Comparison of ENCODE assay signal across 4 cellular contexts in genomic region chr7:44291733-44292395, GRCh38.
TF ChIP-seq lines count a peak whose summit lies in the region.

No MANE protein-coding gene starts in this region.

TF ChIP-seq in liver, 16 proteins besides CTCF, POLR2A, EP300 and RAD21 (continues in another document):
- TF ChIP-seq ATF3 (IDR thresholded peaks at IDR 0.05) (no peak), SP1 (IDR thresholded peaks at IDR 0.05) (no peak), NR2F2 (IDR thresholded peaks at IDR 0.05) (no peak), FOXA1 (IDR thresholded peaks at IDR 0.05) (no peak), JUND (IDR thresholded peaks at IDR 0.05) (no peak), RXRA (IDR thresholded peaks at IDR 0.05) (no peak), TAF1 (conservative IDR thresholded peaks at IDR 0.05) (no peak), REST (IDR thresholded peaks at IDR 0.05) (no peak), HNF4G (IDR thresholded peaks at IDR 0.05) (no peak), EGR1 (IDR thresholded peaks at IDR 0.05; ENCODE audit: low read depth in 2 of 2) (no peak), YY1 (IDR thresholded peaks at IDR 0.05) (no peak), HNF4A (conservative IDR thresholded peaks at IDR 0.05) (no peak), GABPA (IDR thresholded peaks at IDR 0.05 in 1 of 2, conservative IDR thresholded peaks at IDR 0.05 in 1 of 2) (no peak)
- TF ChIP-seq, protein P1, sequence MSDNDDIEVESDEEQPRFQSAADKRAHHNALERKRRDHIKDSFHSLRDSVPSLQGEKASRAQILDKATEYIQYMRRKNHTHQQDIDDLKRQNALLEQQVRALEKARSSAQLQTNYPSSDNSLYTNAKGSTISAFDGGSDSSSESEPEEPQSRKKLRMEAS (IDR thresholded peaks at IDR 0.05): no peak

TF ChIP-seq in HepG2, 621 proteins besides CTCF, POLR2A, EP300 and RAD21 (continued from another document):
- TF ChIP-seq, protein P2, sequence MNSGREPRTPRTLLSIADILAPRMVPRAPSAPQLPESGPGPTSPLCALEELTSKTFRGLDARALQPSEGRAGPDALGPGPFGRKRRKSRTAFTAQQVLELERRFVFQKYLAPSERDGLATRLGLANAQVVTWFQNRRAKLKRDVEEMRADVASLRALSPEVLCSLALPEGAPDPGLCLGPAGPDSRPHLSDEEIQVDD (CRISPR knock-in tag; IDR thresholded peaks at IDR 0.05; ENCODE audit: borderline replicate concordance): no peak
- TF ChIP-seq ZNF451 (CRISPR knock-in tag; IDR thresholded peaks at IDR 0.05) (no peak), RAD51 (IDR thresholded peaks at IDR 0.05; ENCODE audit: borderline replicate concordance) (no peak), THAP11 (CRISPR knock-in tag; IDR thresholded peaks at IDR 0.05) (no peak), ZNF780A (CRISPR knock-in tag; IDR thresholded peaks at IDR 0.05) (no peak)
- TF ChIP-seq, protein P3, sequence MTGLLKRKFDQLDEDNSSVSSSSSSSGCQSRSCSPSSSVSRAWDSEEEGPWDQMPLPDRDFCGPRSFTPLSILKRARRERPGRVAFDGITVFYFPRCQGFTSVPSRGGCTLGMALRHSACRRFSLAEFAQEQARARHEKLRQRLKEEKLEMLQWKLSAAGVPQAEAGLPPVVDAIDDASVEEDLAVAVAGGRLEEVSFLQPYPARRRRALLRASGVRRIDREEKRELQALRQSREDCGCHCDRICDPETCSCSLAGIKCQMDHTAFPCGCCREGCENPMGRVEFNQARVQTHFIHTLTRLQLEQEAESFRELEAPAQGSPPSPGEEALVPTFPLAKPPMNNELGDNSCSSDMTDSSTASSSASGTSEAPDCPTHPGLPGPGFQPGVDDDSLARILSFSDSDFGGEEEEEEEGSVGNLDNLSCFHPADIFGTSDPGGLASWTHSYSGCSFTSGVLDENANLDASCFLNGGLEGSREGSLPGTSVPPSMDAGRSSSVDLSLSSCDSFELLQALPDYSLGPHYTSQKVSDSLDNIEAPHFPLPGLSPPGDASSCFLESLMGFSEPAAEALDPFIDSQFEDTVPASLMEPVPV (CRISPR knock-in tag; IDR thresholded peaks at IDR 0.05): no peak

TF ChIP-seq in HEK293T, 16 proteins besides CTCF, POLR2A, EP300 and RAD21 (continued from another document):
- TF ChIP-seq NFRKB (IDR thresholded peaks at IDR 0.05): no peak
- TF ChIP-seq SUZ12 (IDR thresholded peaks at IDR 0.05): no peak
- no peak for TF ChIP-seq CTBP1 (IDR thresholded peaks at IDR 0.05; ENCODE audit: borderline replicate concordance)
- no peak for TF ChIP-seq ZNF384 (IDR thresholded peaks at IDR 0.05)
- no peak for TF ChIP-seq PKNOX1 (IDR thresholded peaks at IDR 0.05)
- no peak for TF ChIP-seq LEF1 (IDR thresholded peaks at IDR 0.05; ENCODE audit: borderline replicate concordance)
- TF ChIP-seq TARDBP (IDR thresholded peaks at IDR 0.05): no peak
- no peak for TF ChIP-seq ARNT (IDR thresholded peaks at IDR 0.05)
- TF ChIP-seq HDGF (IDR thresholded peaks at IDR 0.05; ENCODE audit: borderline replicate concordance): no peak
- TF ChIP-seq ELF4 (IDR thresholded peaks at IDR 0.05): no peak
- no peak for TF ChIP-seq FOXK2 (IDR thresholded peaks at IDR 0.05)
- TF ChIP-seq BHLHE40 (IDR thresholded peaks at IDR 0.05; ENCODE audit: borderline replicate concordance): no peak

TF ChIP-seq in GM12891, 5 proteins besides CTCF, POLR2A, EP300 and RAD21 (continued from another document):
- TF ChIP-seq TAF1 (IDR thresholded peaks at IDR 0.05; ENCODE audit: low read depth, low read length): no peak
- TF ChIP-seq SPI1 (IDR thresholded peaks at IDR 0.05; ENCODE audit: low read depth, low read length): no peak
